30 cellular contexts compared by ENCODE assay signal in the genomic region with DNA sequence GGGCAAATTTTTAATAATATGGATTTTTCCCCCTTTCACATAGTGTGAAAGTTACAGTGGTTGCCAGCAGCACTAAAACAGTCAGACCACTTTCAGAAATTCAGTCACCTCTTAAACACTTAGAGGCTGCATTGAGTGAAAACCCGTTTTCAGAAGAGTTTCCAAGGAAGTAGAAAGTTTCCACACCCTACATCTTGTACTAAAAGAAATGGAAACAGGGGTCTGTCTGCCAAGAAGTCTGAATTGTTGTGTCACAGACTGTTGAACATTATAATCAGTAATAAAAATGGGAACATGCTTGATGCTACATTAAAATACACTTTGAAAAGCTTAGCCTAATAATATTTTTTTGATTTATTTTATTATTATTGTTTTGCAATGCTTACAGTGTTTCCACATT.
"Had no signal": no experiment of that assay in that cellular context is flagged by ENCODE, and none has a peak within 500 bp of the region (broad histone marks: within the 10 kb centered on the region; RNA-seq: fewer than 3 reads in every experiment).

No MANE protein-coding gene starts in this region.

- H3K4me1 Mint-ChIP-seq: immature natural killer cell; naive thymus-derived CD8-positive, alpha-beta T cell; nephron; neural crest cell; stimulated activated naive B cell treated with anti-CD40 and anti-IgM and Interleukin-4, amounts not matched to agents 10 μg/mL and 1 μg/mL and 100 μg/mL, for 72 hours had no signal

- H3K27ac Mint-ChIP-seq: immature natural killer cell; naive thymus-derived CD8-positive, alpha-beta T cell; nephron; stimulated activated naive B cell treated with anti-CD40 and anti-IgM and Interleukin-4, amounts not matched to agents 10 μg/mL and 1 μg/mL and 100 μg/mL, for 72 hours had no signal

- H3K9me3 Mint-ChIP-seq: stimulated activated naive B cell treated with anti-CD40 and anti-IgM and Interleukin-4, amounts not matched to agents 10 μg/mL and 1 μg/mL and 100 μg/mL, for 72 hours had no signal

- H3K36me3 ChIP-seq: left lung, lower lobe of right lung, pancreas, prostate gland, right lobe of liver, stomach, thyroid gland, transverse colon, upper lobe of left lung, vagina had no signal

- FAIRE-seq: islet of Langerhans, pancreas had no signal

- H3K27ac ChIP-seq: left lung, lower lobe of right lung, pancreas, prostate gland, right lobe of liver, skin epidermis, stomach, testis, thyroid gland, transverse colon, upper lobe of left lung, vagina had no signal

- H3K27me3 ChIP-seq: left lung, pancreas, right lobe of liver, stomach, testis, thyroid gland, transverse colon, upper lobe of left lung, vagina had no signal

- DNase-seq: immature natural killer cell; kidney; left colon; left lung; lower lobe of right lung; mammary epithelial cell; mesenchymal stem cell; naive thymus-derived CD8-positive, alpha-beta T cell; nucleus accumbens; pancreas; posterior cingulate gyrus; retina; right lobe of liver; stimulated activated CD4-positive, alpha-beta T cell treated with anti-CD3 and anti-CD28 coated beads, Interleukin-12 subunit alpha, Interleukin-12 subunit beta, amount 100 ng/mL, for 4 hours; stimulated activated CD4-positive, alpha-beta T cell treated with anti-CD3 and anti-CD28 coated beads, Interleukin-15, amount 100 ng/mL, for 24 hours; stimulated activated CD4-positive, alpha-beta T cell treated with anti-CD3 and anti-CD28 coated beads, Interleukin-2, amount 100 ng/mL, for 24 hours; stimulated activated CD4-positive, alpha-beta T cell treated with anti-CD3 and anti-CD28 coated beads, Interleukin-4, amount 100 ng/mL, for 1 hour; stimulated activated naive B cell treated with anti-CD40 and anti-IgM and Interleukin-4, amounts not matched to agents 10 μg/mL and 1 μg/mL and 100 μg/mL, for 72 hours; stimulated activated naive CD8-positive, alpha-beta T cell treated with anti-CD3 and anti-CD28 coated beads, Interleukin-15, Interleukin-2, amounts not matched to agents 100 U/mL and 50 U/mL, for 24 hours; stomach; testis; thyroid gland; transverse colon; upper lobe of left lung had no signal

- H3K4me1 ChIP-seq: left lung, lower lobe of right lung, pancreas, prostate gland, right lobe of liver, stomach, testis, transverse colon, upper lobe of left lung, vagina had no signal

- H3K4me3 ChIP-seq: left lung, lower lobe of right lung, pancreas, prostate gland, right lobe of liver, skin epidermis, stomach, testis, thyroid gland, transverse colon, upper lobe of left lung, vagina had no signal

- H3K4me3 Mint-ChIP-seq: immature natural killer cell; naive thymus-derived CD8-positive, alpha-beta T cell; nephron; neural crest cell; stimulated activated naive B cell treated with anti-CD40 and anti-IgM and Interleukin-4, amounts not matched to agents 10 μg/mL and 1 μg/mL and 100 μg/mL, for 72 hours had no signal

- H3K36me3 Mint-ChIP-seq: immature natural killer cell; naive thymus-derived CD8-positive, alpha-beta T cell; stimulated activated naive B cell treated with anti-CD40 and anti-IgM and Interleukin-4, amounts not matched to agents 10 μg/mL and 1 μg/mL and 100 μg/mL, for 72 hours had no signal

- H3K9me3 ChIP-seq: lower lobe of right lung, pancreas, prostate gland, right lobe of liver, stomach, testis, thyroid gland, transverse colon, upper lobe of left lung, vagina had no signal
